ENCODE assay signal across 12 cellular contexts in the genomic region with DNA sequence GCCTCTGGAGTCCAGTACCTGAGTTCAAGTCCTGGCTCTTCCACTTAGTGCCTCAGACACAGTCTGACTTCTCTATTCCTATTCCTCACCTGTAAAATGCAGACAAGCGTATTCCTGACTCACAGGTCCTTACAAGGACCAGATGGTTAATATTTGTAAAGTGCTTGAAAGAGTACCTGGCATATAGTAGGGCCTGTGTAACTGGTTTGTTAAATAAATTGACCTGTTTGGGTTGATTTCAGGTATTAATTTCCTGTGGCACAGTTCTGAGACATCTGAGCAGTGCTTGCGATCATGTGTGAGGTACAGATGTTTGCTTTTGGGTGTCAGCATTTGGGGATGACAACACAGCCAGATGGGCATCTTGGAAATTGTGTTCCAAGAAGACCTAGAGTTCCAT.
"Had no signal": no experiment of that assay in that cellular context is flagged by ENCODE, and none has a peak within 500 bp of the region (broad histone marks: within the 10 kb centered on the region; RNA-seq: fewer than 3 reads in every experiment).

No MANE protein-coding gene starts in this region.

- H3K4me1 ChIP-seq: sigmoid colon had no signal

- ATAC-seq: stimulated activated naive B cell treated with anti-CD40 and anti-IgM and Interleukin-4, amounts not matched to agents 10 μg/mL and 1 μg/mL and 100 μg/mL, for 72 hours had no signal

- H3K4me3 ChIP-seq: sigmoid colon had no signal

- H3K9me3 ChIP-seq: sigmoid colon had no signal

- H3K27me3 ChIP-seq: sigmoid colon had no signal

- H3K36me3 ChIP-seq: sigmoid colon had no signal

- H3K27ac ChIP-seq: epithelial cell of prostate, sigmoid colon had no signal

- DNase-seq: activated CD4-positive, alpha-beta T cell treated with anti-CD3 and anti-CD28 coated beads, Interleukin-2, amount 50 U/mL, for 1 hour; activated effector memory CD4-positive, alpha-beta T cell treated with Interleukin-2 at 50 U/mL for 16 hours; activated T-cell treated with anti-CD3 and anti-CD28 coated beads, Interleukin-2, amount 50 U/mL, for 1 hour; central memory CD4-positive, alpha-beta T cell; effector memory CD4-positive, alpha-beta T cell; immature natural killer cell; mesenchymal stem cell; sigmoid colon; stimulated activated CD4-positive, alpha-beta T cell treated with anti-CD3 and anti-CD28 coated beads, Interleukin-2, amount 100 ng/mL, for 24 hours; stimulated activated naive B cell treated with anti-CD40 and anti-IgM and Interleukin-4, amounts not matched to agents 10 μg/mL and 1 μg/mL and 100 μg/mL, for 72 hours; T1000 had no signal
